Comparison of ENCODE assay signal across 25 cellular contexts in the genomic region with DNA sequence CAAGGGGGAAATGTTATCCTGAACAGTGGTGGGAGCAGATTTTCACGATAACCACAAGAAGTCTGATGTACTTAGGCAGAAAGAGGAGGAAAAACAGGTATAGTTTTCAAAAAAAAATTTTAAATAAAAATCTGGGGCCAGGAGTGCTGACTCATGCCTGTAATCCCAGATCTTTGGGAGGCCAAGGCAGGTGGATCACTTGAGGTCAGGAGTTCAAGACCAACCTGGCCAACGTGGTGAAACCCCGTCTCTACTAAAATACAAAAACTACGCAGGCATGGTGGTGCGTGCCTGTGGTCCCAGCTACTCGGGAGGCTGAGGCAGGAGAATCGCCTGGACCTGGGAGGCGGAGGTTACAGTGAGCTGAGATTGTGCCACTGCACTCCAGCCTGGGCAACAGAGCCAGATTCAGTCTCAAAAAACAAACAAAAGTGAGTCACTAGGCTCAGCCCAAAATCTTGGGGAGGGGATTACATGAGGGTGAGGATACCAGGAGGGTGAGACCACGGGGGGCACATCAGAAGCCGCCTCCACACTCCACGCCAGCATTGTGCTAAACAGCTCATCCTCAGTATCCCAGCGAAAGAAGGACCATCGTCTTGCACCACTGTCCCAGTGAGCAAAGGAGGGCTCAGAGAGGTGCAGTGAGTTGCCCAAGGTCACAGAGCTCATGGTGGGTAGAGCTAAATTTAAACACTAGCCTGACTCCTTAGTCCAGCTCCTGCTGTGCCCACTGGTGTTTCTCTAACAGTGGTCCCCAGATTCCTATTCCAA.
"Had no signal": no experiment of that assay in that cellular context is flagged by ENCODE, and none has a peak within 500 bp of the region (broad histone marks: within the 10 kb centered on the region; RNA-seq: fewer than 3 reads in every experiment).

No MANE protein-coding gene starts in this region.

- H3K27ac ChIP-seq: brain microvascular endothelial cell, cardiac muscle cell, colonic mucosa, SK-N-MC had no signal

- H3K9me3 Mint-ChIP-seq: activated naive CD4-positive, alpha-beta T cell treated with anti-CD3 and anti-CD28 coated beads, Interleukin-2, amount 50 U/mL, for 72 hours; activated T-cell treated with anti-CD3 and anti-CD28 coated beads, Interleukin-2, amount 50 U/mL, for 72 hours had no signal

- ATAC-seq: activated naive CD4-positive, alpha-beta T cell treated with anti-CD3 and anti-CD28 coated beads, Interleukin-2, amount 50 U/mL, for 72 hours; activated T-cell treated with anti-CD3 and anti-CD28 coated beads, Interleukin-2, amount 50 U/mL, for 72 hours; Panc1; Right ventricle myocardium inferior had no signal

- H3K36me3 ChIP-seq: brain microvascular endothelial cell, cardiac muscle cell, colonic mucosa had no signal

- H3K27ac Mint-ChIP-seq: activated T-cell treated with anti-CD3 and anti-CD28 coated beads, Interleukin-2, amount 50 U/mL, for 72 hours had no signal

- H3K27me3 ChIP-seq: brain microvascular endothelial cell, cardiac muscle cell, colonic mucosa had no signal

- DNase-seq: activated CD4-positive, alpha-beta T cell treated with anti-CD3 and anti-CD28 coated beads for 48 hours; activated CD4-positive, alpha-beta T cell treated with anti-CD3 and anti-CD28 coated beads, Interleukin-2, amount 50 U/mL, for 4 hours; activated CD4-positive, CD25-positive, alpha-beta regulatory T cell treated with anti-CD3 and anti-CD28 coated beads, Interleukin-2, amount 50 U/mL, for 72 hours; activated CD8-positive, alpha-beta memory T cell treated with anti-CD3 and anti-CD28 coated beads for 24 hours; activated T-cell treated with anti-CD3 and anti-CD28 coated beads, Interleukin-2, amount 50 U/mL, for 72 hours; brain microvascular endothelial cell; colonic mucosa; KG1; NCI-H1092; NCI-H1417; NCI-H1694; NCI-H2029; NCI-H2107; NCI-H2171 treated with DMSO at 0.1 percent for 48 hours; NCI-H226; NCI-H526; NK-92 treated with Interleukin-12 subunit alpha and Interleukin-12 subunit beta, amount 100 ng/mL, for 24 hours; OCI-M1; RPMI8226; T-helper 1 cell had no signal

- H3K4me3 ChIP-seq: cardiac muscle cell, colonic mucosa, SK-N-MC had no signal

- H3K4me3 Mint-ChIP-seq: activated T-cell treated with anti-CD3 and anti-CD28 coated beads, Interleukin-2, amount 50 U/mL, for 72 hours had no signal
